11 cellular contexts compared by ENCODE assay signal in the genomic region with DNA sequence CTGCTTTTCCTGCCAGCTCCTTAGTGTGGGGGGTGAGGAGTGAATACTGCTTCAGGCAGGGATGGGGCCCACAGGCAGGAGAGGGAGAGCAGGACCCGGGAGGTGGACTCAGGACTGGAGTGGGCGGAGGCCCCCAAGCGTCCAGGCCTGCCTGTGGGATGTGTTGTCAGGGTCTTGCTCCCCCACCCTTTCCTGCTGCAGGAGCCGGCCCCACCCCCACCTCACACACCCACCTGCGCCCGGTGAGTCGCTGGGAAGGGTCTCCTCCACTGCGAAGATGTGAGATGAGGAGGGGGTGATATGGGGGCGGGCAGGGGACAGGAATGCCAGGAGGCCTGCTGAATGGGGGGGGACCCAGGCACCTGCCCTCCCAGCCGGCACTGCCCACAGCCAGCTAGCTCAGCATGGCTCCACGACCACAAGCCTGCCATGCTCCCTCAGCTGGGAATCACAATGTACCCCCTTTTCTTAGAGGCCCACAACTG. TPM values are rescaled to one million over a fixed set of nuclear protein-coding genes. Genes with fewer than 3 reads are reported as not detected.
A peak's percentile ranks its signal among the peaks of the same experiment; 100 is the strongest.
DNase-seq lines count a peak whose midpoint lies in the region; ATAC-seq and TF ChIP-seq lines count a peak whose summit lies in the region.
"Had no signal": no experiment of that assay in that cellular context is flagged by ENCODE, and none has a peak within 500 bp of the region (broad histone marks: within the 10 kb centered on the region; RNA-seq: fewer than 3 reads in every experiment).

No MANE protein-coding gene starts in this region.

- H3K9ac ChIP-seq in Karpas-422 (ENCODE audit: low read length): peak overlapping the region; percentile 69; the same call in 1 of the 2 replicates

- intact Hi-C loops in dorsolateral prefrontal cortex (cut with DNase I): no loop called here
- intact Hi-C loops in naive thymus-derived CD4-positive, alpha-beta T cell (cut with micrococcal nuclease): no loop called here

- no peak overlapping the region for H2AFZ ChIP-seq in Karpas-422 (ENCODE audit: low read length)

- peak overlapping the region in 6 of 10 donors; percentile 33 to 80 (median 61) for H3K4me3 Mint-ChIP-seq in naive thymus-derived CD4-positive, alpha-beta T cell

- H3K27me3 ChIP-seq in AG04450 (ENCODE audit: control insufficient read depth, insufficient read depth, low read length) (peaks cover 19% of the 10 kb centered on the region), Karpas-422 (ENCODE audit: low read length) (no peaks in the 10 kb centered on the region), dorsolateral prefrontal cortex (no peaks in the 10 kb centered on the region)
- no peaks in the 10 kb centered on the region for H3K27me3 ChIP-seq in naive thymus-derived CD4-positive, alpha-beta T cell (ENCODE audit: control insufficient read depth in 2 of 2, insufficient read depth in 2 of 2, low read length in 2 of 2)

- ATAC-seq in naive thymus-derived CD4-positive, alpha-beta T cell: no peak
- ATAC-seq in HG03045 (IDR thresholded peaks at IDR 0.05; ENCODE audit: unreplicated experiment) (no peak), HG03571 (IDR thresholded peaks at IDR 0.05; ENCODE audit: unreplicated experiment) (no peak)

- H3K27ac ChIP-seq in AG04450 (ENCODE audit: low read depth, low read length) (no peak overlapping the region), Karpas-422 (ENCODE audit: low read length) (no peak overlapping the region), dorsolateral prefrontal cortex (peak overlapping the region in 48 of 59 donors; percentile 35 to 92 (median 80))
- H3K27ac ChIP-seq in naive thymus-derived CD4-positive, alpha-beta T cell (ENCODE audit: low read depth, low read length): no peak overlapping the region

- H3K36me3 ChIP-seq in Karpas-422 (ENCODE audit: insufficient read depth, low read length): no peaks in the 10 kb centered on the region
- no peaks in the 10 kb centered on the region for H3K36me3 ChIP-seq in naive thymus-derived CD4-positive, alpha-beta T cell (ENCODE audit: control insufficient read depth in 2 of 3, insufficient read depth in 3 of 3, low read length in 3 of 3)

- DNase-seq in AG04450 (ENCODE audit: low read depth, low spot score): no peak
- no peak for DNase-seq in Karpas-422
- DNase-seq in dorsolateral prefrontal cortex: no peak
- no peak for DNase-seq in naive thymus-derived CD4-positive, alpha-beta T cell
- DNase-seq in hippocampal formation (lab: John Stamatoyannopoulos, UW): no peak
- DNase-seq in NCI-H345 (lab: John Stamatoyannopoulos, UW): no peak
- DNase-seq: left cardiac atrium, SHP77 had no signal

- POLR2A ChIA-PET in AG04450 (lab: Yijun Ruan, JAX): interaction anchor here (2.5 kb wide), 1 partner anchor 17 kb away, joined by 10 read pairs; a partner anchor contains a TSS
- POLR2A ChIA-PET in naive thymus-derived CD4-positive, alpha-beta T cell (lab: Charles Lee): interaction anchor here (0.9 kb wide), 1 partner anchor 176 kb away, joined by 4 read pairs; a partner anchor contains a TSS

- CTCF ChIA-PET in AG04450 (lab: Charles Lee): interaction anchor here (0.6 to 2.4 kb wide), 10 partner anchors 9 to 275 kb away, joined by 3 to 18 read pairs (median 6); no protein-coding TSS in a partner anchor
- CTCF ChIA-PET in naive thymus-derived CD4-positive, alpha-beta T cell (lab: Charles Lee): interaction anchor here (1.1 to 1.3 kb wide), 2 partner anchors 10 kb away, joined by 3 to 4 read pairs; no protein-coding TSS in a partner anchor

- H3K4me1 ChIP-seq in Karpas-422 (ENCODE audit: low read length): peaks cover 22% of the 10 kb centered on the region
- no peaks in the 10 kb centered on the region for H3K4me1 ChIP-seq in naive thymus-derived CD4-positive, alpha-beta T cell (ENCODE audit: control insufficient read depth in 2 of 2, insufficient read depth in 2 of 2, low read length in 2 of 2)

- H3K9me3 ChIP-seq in AG04450 (ENCODE audit: control insufficient read depth, insufficient read depth, low read length) (no peaks in the 10 kb centered on the region), Karpas-422 (ENCODE audit: low read length) (no peaks in the 10 kb centered on the region)
- no peaks in the 10 kb centered on the region for H3K9me3 ChIP-seq in naive thymus-derived CD4-positive, alpha-beta T cell (ENCODE audit: control insufficient read depth in 2 of 3, low read length in 3 of 3)

- no peaks in the 10 kb centered on the region for H3K79me2 ChIP-seq in Karpas-422 (ENCODE audit: low read length)

- H3K9me3 Mint-ChIP-seq in naive thymus-derived CD4-positive, alpha-beta T cell: no peaks in the 10 kb centered on the region
- H3K9me3 Mint-ChIP-seq: activated naive CD4-positive, alpha-beta T cell treated with anti-CD3 and anti-CD28 coated beads, Interleukin-2, amount 50 U/mL, for 72 hours had no signal

- TF ChIP-seq CTCF in AG04450 (IDR thresholded peaks at IDR 0.05; ENCODE audit: low read depth, low read length) (no peak), dorsolateral prefrontal cortex (IDR thresholded peaks at IDR 0.05 in 54 of 56, conservative IDR thresholded peaks at IDR 0.05 in 2 of 56; ENCODE audit: low read depth in 1 of 56, partially characterized antibody in 56 of 56) (no peak)

- H3K4me3 ChIP-seq in AG04450 (ENCODE audit: low read depth, low read length) (peak overlapping the region; percentile 71), Karpas-422 (ENCODE audit: low read length) (peak overlapping the region; percentile 70), dorsolateral prefrontal cortex (peak overlapping the region; percentile 53 to 86 (median 76))
- no peak overlapping the region for H3K4me3 ChIP-seq in naive thymus-derived CD4-positive, alpha-beta T cell (ENCODE audit: low read length)

- peaks cover 0 to 65% (median 21%) of the 10 kb centered on the region in 5 donors for H3K27me3 Mint-ChIP-seq in naive thymus-derived CD4-positive, alpha-beta T cell

- 0 out of 2 replicates have a peak, but pooled peaks cover 3% of the 10 kb centered on the region for H4K20me1 ChIP-seq in Karpas-422 (ENCODE audit: insufficient read depth, low read depth, low read length)

- no peaks in the 10 kb centered on the region for H3K9me2 ChIP-seq in Karpas-422 (replicated peaks; ENCODE audit: insufficient read depth, low read length)

- H3K4me1 Mint-ChIP-seq in naive thymus-derived CD4-positive, alpha-beta T cell: peaks cover 6 to 13% (median 8%) of the 10 kb centered on the region in 7 donors

- no peaks in the 10 kb centered on the region for H3K36me3 Mint-ChIP-seq in naive thymus-derived CD4-positive, alpha-beta T cell
- H3K36me3 Mint-ChIP-seq: activated naive CD4-positive, alpha-beta T cell treated with anti-CD3 and anti-CD28 coated beads, Interleukin-2, amount 50 U/mL, for 72 hours had no signal

- H3K4me2 ChIP-seq in Karpas-422 (ENCODE audit: low read depth, low read length, poor library complexity, severe bottlenecking): peak overlapping the region; percentile 94

- H3K27ac Mint-ChIP-seq in naive thymus-derived CD4-positive, alpha-beta T cell: no peak overlapping the region
- H3K27ac Mint-ChIP-seq: activated naive CD4-positive, alpha-beta T cell treated with anti-CD3 and anti-CD28 coated beads, Interleukin-2, amount 50 U/mL, for 72 hours had no signal

RNA-seq across cellular contexts. Expression of a gene that starts 1.1 kb away (rescaled TPM):
- polyA plus RNA-seq in AG04450 (2011; rRNA removed): 5.3 and 8.0 TPM in 2 replicates
- polyA minus RNA-seq in AG04450 (2011; rRNA and poly(A)+ RNA removed): 3.0 and 4.8 TPM in 2 replicates
- total RNA-seq in Karpas-422 (2014; rRNA removed; shearing (Covaris generic); ENCODE audit: low replicate concordance): 0.40 and 1.2 TPM in 2 replicates
- total RNA-seq in dorsolateral prefrontal cortex: 10 to 100 TPM; 17.3 to 81.0 (median 52.3) TPM
- under 1 TPM; 0.24 to 0.78 (median 0.39) TPM for total RNA-seq in naive thymus-derived CD4-positive, alpha-beta T cell
- polyA plus RNA-seq in naive thymus-derived CD4-positive, alpha-beta T cell: under 1 TPM; 0.11 to 0.16 TPM

RNA-seq across cellular contexts. Expression of a gene that starts 17.4 kb away (rescaled TPM):
- 203 and 322 TPM in 2 replicates for polyA plus RNA-seq in AG04450 (2011; rRNA removed)
- polyA minus RNA-seq in AG04450 (2011; rRNA and poly(A)+ RNA removed): 66.7 and 90.2 TPM in 2 replicates
- 194 and 327 TPM in 2 replicates for total RNA-seq in Karpas-422 (2014; rRNA removed; shearing (Covaris generic); ENCODE audit: low replicate concordance)
- 100 to 1,000 TPM in 7 of 120 experiments, 10 to 100 TPM in 113; 42.3 to 110 (median 70.1) TPM for total RNA-seq in dorsolateral prefrontal cortex
- 100 to 1,000 TPM in 1 of 5 experiments, 10 to 100 TPM in 4; 49.5 to 374 (median 52.2) TPM for total RNA-seq in naive thymus-derived CD4-positive, alpha-beta T cell
- polyA plus RNA-seq in naive thymus-derived CD4-positive, alpha-beta T cell: 10 to 100 TPM; 52.2 to 58.7 TPM

RNA-seq across cellular contexts. Expression of a gene that starts 26.9 kb away (rescaled TPM):
- polyA plus RNA-seq in AG04450 (2011; rRNA removed): 0.15 and 0.31 TPM in 2 replicates
- polyA minus RNA-seq in AG04450 (2011; rRNA and poly(A)+ RNA removed): 0.09 and 0.22 TPM in 2 replicates
- total RNA-seq in Karpas-422 (2014; rRNA removed; shearing (Covaris generic); ENCODE audit: low replicate concordance): 0.07 and 0.26 TPM in 2 replicates
- 10 to 100 TPM in 53 of 120 experiments, 1 to 10 TPM in 67; 3.3 to 25.4 (median 9.6) TPM for total RNA-seq in dorsolateral prefrontal cortex
- 10 to 100 TPM in 1 of 5 experiments, 1 to 10 TPM in 1, under 1 TPM in 3; 0.43 to 19.7 (median 0.67) TPM for total RNA-seq in naive thymus-derived CD4-positive, alpha-beta T cell
- not detected for polyA plus RNA-seq in naive thymus-derived CD4-positive, alpha-beta T cell

RNA-seq across cellular contexts. Expression of a gene that starts 37.9 kb away (rescaled TPM):
- polyA plus RNA-seq in AG04450 (2011; rRNA removed): 32.1 and 43.4 TPM in 2 replicates
- polyA minus RNA-seq in AG04450 (2011; rRNA and poly(A)+ RNA removed): 22.4 and 34.7 TPM in 2 replicates
- total RNA-seq in Karpas-422 (2014; rRNA removed; shearing (Covaris generic); ENCODE audit: low replicate concordance): 78.7 and 163 TPM in 2 replicates
- total RNA-seq in dorsolateral prefrontal cortex: 100 to 1,000 TPM in 1 of 120 experiments, 10 to 100 TPM in 119; 42.3 to 102 (median 61.2) TPM
- 100 to 1,000 TPM in 3 of 5 experiments, 10 to 100 TPM in 2; 75.4 to 107 (median 101) TPM for total RNA-seq in naive thymus-derived CD4-positive, alpha-beta T cell
- 100 to 1,000 TPM; 122 to 155 TPM for polyA plus RNA-seq in naive thymus-derived CD4-positive, alpha-beta T cell

RNA-seq across cellular contexts. Expression of a gene that starts 54.1 kb away (rescaled TPM):
- 0.11 TPM in 1 of 2 replicates, not detected in the other for polyA plus RNA-seq in AG04450 (2011; rRNA removed)
- polyA minus RNA-seq in AG04450 (2011; rRNA and poly(A)+ RNA removed): not detected in 2 replicates
- total RNA-seq in Karpas-422 (2014; rRNA removed; shearing (Covaris generic); ENCODE audit: low replicate concordance): 1.5 and 2.3 TPM in 2 replicates
- 100 to 1,000 TPM; 123 to 489 (median 370) TPM for total RNA-seq in dorsolateral prefrontal cortex
- under 1 TPM in 2 of 5 experiments, not detected in 3; 0.08 to 0.22 TPM for total RNA-seq in naive thymus-derived CD4-positive, alpha-beta T cell
- polyA plus RNA-seq in naive thymus-derived CD4-positive, alpha-beta T cell: not detected

Comparison
In these comparisons a context has a peak if more than half of its experiments do, and no peak if none do; other contexts are left out.
1. H3K27ac ChIP-seq: peak in dorsolateral prefrontal cortex (48 of 59); none in AG04450 (single experiment), Karpas-422 (single experiment) and naive thymus-derived CD4-positive, alpha-beta T cell (single experiment).